In the genomic region with DNA sequence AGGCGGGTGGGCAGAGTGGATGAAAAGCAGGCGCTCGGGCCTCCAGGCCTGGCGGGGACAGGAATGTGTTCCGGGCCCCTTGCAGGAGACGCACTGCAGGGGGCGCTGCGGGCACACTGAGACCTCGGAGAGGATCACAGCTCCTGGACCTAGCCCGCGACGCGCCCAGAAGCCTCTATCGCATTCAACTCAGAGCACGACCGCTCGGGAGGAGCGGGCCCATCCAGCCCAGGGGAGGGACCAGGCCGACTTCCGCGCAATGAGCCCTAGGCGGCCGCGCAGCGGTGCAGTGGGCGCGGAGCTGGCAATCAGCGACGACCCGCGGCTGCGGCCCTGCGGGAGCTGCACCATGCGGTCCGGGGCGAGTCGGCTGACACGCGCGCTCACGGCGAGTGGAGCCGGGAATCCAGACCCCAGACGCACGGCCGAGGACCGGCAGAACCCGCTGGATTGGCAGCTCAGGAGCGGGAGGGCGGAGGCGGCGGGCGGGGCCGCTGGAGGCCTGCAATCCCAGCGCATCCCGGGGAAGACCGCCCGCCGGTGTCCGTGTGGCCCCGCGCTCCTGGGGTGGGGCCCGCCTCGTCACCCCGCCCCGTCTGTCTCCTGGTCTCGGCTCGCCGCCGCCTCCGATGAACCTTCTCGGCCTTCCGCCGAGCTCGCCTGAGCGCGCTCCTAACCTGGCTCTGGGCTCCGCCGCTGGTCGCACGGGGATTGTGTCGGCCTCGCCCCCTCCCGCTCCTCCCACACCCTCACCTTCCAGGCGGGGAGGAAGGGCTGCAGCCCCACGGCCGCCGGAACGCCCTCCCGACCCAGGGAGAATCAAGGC, we compare ENCODE assay signal across 8 cellular contexts. TPM values are rescaled to one million over a fixed set of nuclear protein-coding genes. Genes with fewer than 3 reads are reported as not detected.
DNase-seq lines count a peak whose midpoint lies in the region; ATAC-seq, FAIRE-seq and TF ChIP-seq lines count a peak whose summit lies in the region.

No MANE protein-coding gene starts in this region.

- H3K27me3 Mint-ChIP-seq in GM23338 (ENCODE audit: insufficient read depth, low read depth, poor library complexity), result peaks cover 42% of the 10 kb centered on the region
- peaks cover 15% of the 10 kb centered on the region for H3K27me3 Mint-ChIP-seq in activated T-helper 1 cell treated with anti-CD3 and anti-CD28 coated beads, Interleukin-12 subunit alpha, Interleukin-12 subunit beta, Interleukin-2, Interleukin-4 antibody, amounts not matched to agents 30 ng/mL and 10 ng/mL and 1 ng/mL, durations not matched to agents 14 hours and 24 hours and 36 hours (ENCODE audit: insufficient read depth)
- peaks cover 0 to 4% (median 0%) of the 10 kb centered on the region in 5 donors for H3K27me3 Mint-ChIP-seq in naive thymus-derived CD8-positive, alpha-beta T cell
- H3K27me3 Mint-ChIP-seq in stimulated activated naive B cell treated with anti-CD40 and anti-IgM and Interleukin-4, amounts not matched to agents 10 μg/mL and 1 μg/mL and 100 μg/mL, for 72 hours, result peaks cover 14 to 33% of the 10 kb centered on the region in 2 donors

- no peak overlapping the region for H3K27ac ChIP-seq in GM23338 (ENCODE audit: low read depth)

- peak; percentile 91 for ATAC-seq in GM23338
- ATAC-seq in naive thymus-derived CD8-positive, alpha-beta T cell, result peak; percentile 85 to 88
- ATAC-seq in stimulated activated naive B cell treated with anti-CD40 and anti-IgM and Interleukin-4, amounts not matched to agents 10 μg/mL and 1 μg/mL and 100 μg/mL, for 72 hours (replicated peaks), result peak; percentile 91 to 93

- no peak overlapping the region for H3K27ac Mint-ChIP-seq in GM23338
- peak overlapping the region; percentile 92 for H3K27ac Mint-ChIP-seq in activated T-helper 1 cell treated with anti-CD3 and anti-CD28 coated beads, Interleukin-12 subunit alpha, Interleukin-12 subunit beta, Interleukin-2, Interleukin-4 antibody, amounts not matched to agents 30 ng/mL and 10 ng/mL and 1 ng/mL, durations not matched to agents 14 hours and 24 hours and 36 hours
- H3K27ac Mint-ChIP-seq in naive thymus-derived CD8-positive, alpha-beta T cell, result peak overlapping the region; percentile 89 to 96 (median 93)
- peak overlapping the region; percentile 90 for H3K27ac Mint-ChIP-seq in stimulated activated naive B cell treated with anti-CD40 and anti-IgM and Interleukin-4, amounts not matched to agents 10 μg/mL and 1 μg/mL and 100 μg/mL, for 72 hours

- H3K36me3 ChIP-seq in GM23338 (ENCODE audit: insufficient read depth), result no peaks in the 10 kb centered on the region; the same call in 1 of the 2 replicates

- FAIRE-seq in RCC 7860 (lab: Jason Lieb, UNC), result peak; percentile 58

- no peaks in the 10 kb centered on the region for H3K9me3 Mint-ChIP-seq in GM23338
- no peaks in the 10 kb centered on the region for H3K9me3 Mint-ChIP-seq in activated T-helper 1 cell treated with anti-CD3 and anti-CD28 coated beads, Interleukin-12 subunit alpha, Interleukin-12 subunit beta, Interleukin-2, Interleukin-4 antibody, amounts not matched to agents 30 ng/mL and 10 ng/mL and 1 ng/mL, durations not matched to agents 14 hours and 24 hours and 36 hours
- H3K9me3 Mint-ChIP-seq in naive thymus-derived CD8-positive, alpha-beta T cell, result no peaks in the 10 kb centered on the region
- no peaks in the 10 kb centered on the region for H3K9me3 Mint-ChIP-seq in stimulated activated naive B cell treated with anti-CD40 and anti-IgM and Interleukin-4, amounts not matched to agents 10 μg/mL and 1 μg/mL and 100 μg/mL, for 72 hours

- peaks cover 18% of the 10 kb centered on the region for H3K4me1 ChIP-seq in GM23338 (ENCODE audit: insufficient read depth)

- intact Hi-C loops in activated T-helper 1 cell treated with anti-CD3 and anti-CD28 coated beads, Interleukin-12 subunit alpha, Interleukin-12 subunit beta, Interleukin-2, Interleukin-4 antibody, amounts not matched to agents 30 ng/mL and 10 ng/mL and 1 ng/mL, durations not matched to agents 14 hours and 24 hours and 36 hours (cut with micrococcal nuclease), result loop anchor here (1.0 to 5.0 kb wide), 7 partner anchors 11 to 357 kb away; partner anchors contain the start of genes BMPR1A and WAPL

- peak overlapping the region; percentile 74 for H3K4me3 ChIP-seq in GM23338
- H3K4me3 ChIP-seq in fibroblast of mammary gland (ENCODE audit: control insufficient read depth, low read depth, low read length), result peak overlapping the region; percentile 57

- peak overlapping the region; percentile 97 for H3K4me2 ChIP-seq in GM23338

- POLR2A ChIA-PET in naive thymus-derived CD8-positive, alpha-beta T cell (lab: Charles Lee), result interaction anchor here (0.6 to 4.4 kb wide), 20 partner anchors 11 to 312 kb away, joined by 3 to 110 read pairs (median 4); partner anchors contain the start of gene WAPL

- peak overlapping the region; percentile 99 for H2AFZ ChIP-seq in GM23338

- TF ChIP-seq CTCF in GM23338 (conservative IDR thresholded peaks at IDR 0.05; ENCODE audit: low read depth in 2 of 2), result peak; percentile 75 to 95
- TF ChIP-seq CTCF in fibroblast of mammary gland (conservative IDR thresholded peaks at IDR 0.05; ENCODE audit: control insufficient read depth, insufficient read depth, low read depth, low read length), result peak; percentile 71

- no peaks in the 10 kb centered on the region for H3K79me2 ChIP-seq in GM23338 (replicated peaks; ENCODE audit: insufficient read depth)

- peaks cover 53% of the 10 kb centered on the region for H3K27me3 ChIP-seq in GM23338 (ENCODE audit: insufficient read depth)

- peaks cover 6% of the 10 kb centered on the region; the same call in 1 of the 2 replicates for H3F3A ChIP-seq in GM23338 (replicated peaks; ENCODE audit: low read depth)

- peak overlapping the region; percentile 72 for H3K4me3 Mint-ChIP-seq in GM23338
- peak overlapping the region; percentile 85 for H3K4me3 Mint-ChIP-seq in activated T-helper 1 cell treated with anti-CD3 and anti-CD28 coated beads, Interleukin-12 subunit alpha, Interleukin-12 subunit beta, Interleukin-2, Interleukin-4 antibody, amounts not matched to agents 30 ng/mL and 10 ng/mL and 1 ng/mL, durations not matched to agents 14 hours and 24 hours and 36 hours
- H3K4me3 Mint-ChIP-seq in naive thymus-derived CD8-positive, alpha-beta T cell, result peak overlapping the region; percentile 84 to 94 (median 90)
- H3K4me3 Mint-ChIP-seq in stimulated activated naive B cell treated with anti-CD40 and anti-IgM and Interleukin-4, amounts not matched to agents 10 μg/mL and 1 μg/mL and 100 μg/mL, for 72 hours, result peak overlapping the region; percentile 88 to 92

- H3K4me1 Mint-ChIP-seq in GM23338, result peaks cover 19% of the 10 kb centered on the region
- H3K4me1 Mint-ChIP-seq in activated T-helper 1 cell treated with anti-CD3 and anti-CD28 coated beads, Interleukin-12 subunit alpha, Interleukin-12 subunit beta, Interleukin-2, Interleukin-4 antibody, amounts not matched to agents 30 ng/mL and 10 ng/mL and 1 ng/mL, durations not matched to agents 14 hours and 24 hours and 36 hours (ENCODE audit: low read depth), result peaks cover 22% of the 10 kb centered on the region
- H3K4me1 Mint-ChIP-seq in naive thymus-derived CD8-positive, alpha-beta T cell, result peaks cover 10 to 25% (median 21%) of the 10 kb centered on the region in 4 donors
- peaks cover 15 to 25% of the 10 kb centered on the region in 2 donors for H3K4me1 Mint-ChIP-seq in stimulated activated naive B cell treated with anti-CD40 and anti-IgM and Interleukin-4, amounts not matched to agents 10 μg/mL and 1 μg/mL and 100 μg/mL, for 72 hours

- no peaks in the 10 kb centered on the region; the same call in 2 of the 3 replicates for H3K36me3 Mint-ChIP-seq in GM23338 (ENCODE audit: low read depth)
- H3K36me3 Mint-ChIP-seq in activated T-helper 1 cell treated with anti-CD3 and anti-CD28 coated beads, Interleukin-12 subunit alpha, Interleukin-12 subunit beta, Interleukin-2, Interleukin-4 antibody, amounts not matched to agents 30 ng/mL and 10 ng/mL and 1 ng/mL, durations not matched to agents 14 hours and 24 hours and 36 hours (ENCODE audit: low read depth), result no peaks in the 10 kb centered on the region
- no peaks in the 10 kb centered on the region for H3K36me3 Mint-ChIP-seq in naive thymus-derived CD8-positive, alpha-beta T cell
- no peaks in the 10 kb centered on the region for H3K36me3 Mint-ChIP-seq in stimulated activated naive B cell treated with anti-CD40 and anti-IgM and Interleukin-4, amounts not matched to agents 10 μg/mL and 1 μg/mL and 100 μg/mL, for 72 hours

- peak; percentile 98 for DNase-seq in ELF-1 (ENCODE audit: low read depth, low spot score)
- DNase-seq in GM23338 (ENCODE audit: low spot score), result peak; percentile 99
- peak; percentile 96 for DNase-seq in Kasumi-1 (lab: John Stamatoyannopoulos, UW)
- peak; percentile 89 for DNase-seq in RCC 7860 (ENCODE audit: low spot score)
- DNase-seq in activated T-helper 1 cell treated with anti-CD3 and anti-CD28 coated beads, Interleukin-12 subunit alpha, Interleukin-12 subunit beta, Interleukin-2, Interleukin-4 antibody, amounts not matched to agents 30 ng/mL and 10 ng/mL and 1 ng/mL, durations not matched to agents 14 hours and 24 hours and 36 hours (ENCODE audit: low spot score), result peak; percentile 88
- peak; percentile 92 for DNase-seq in fibroblast of mammary gland (ENCODE audit: low read depth)
- DNase-seq in naive thymus-derived CD8-positive, alpha-beta T cell, result peak; percentile 85 to 97 (median 92)
- peak; percentile 90 for DNase-seq in stimulated activated naive B cell treated with anti-CD40 and anti-IgM and Interleukin-4, amounts not matched to agents 10 μg/mL and 1 μg/mL and 100 μg/mL, for 72 hours

- H4K20me1 ChIP-seq in GM23338 (replicated peaks; ENCODE audit: insufficient read depth), result no peaks in the 10 kb centered on the region

- H3K9me2 ChIP-seq in GM23338 (ENCODE audit: insufficient read depth), result no peaks in the 10 kb centered on the region

TF ChIP-seq in GM23338, 12 proteins besides CTCF, POLR2A, EP300 and RAD21 (continues in another document):
- TF ChIP-seq STAT1 (IDR thresholded peaks at IDR 0.05; ENCODE audit: unreplicated experiment) (no peak), ZNF331 (CRISPR knock-in tag; IDR thresholded peaks at IDR 0.05; ENCODE audit: low read depth) (no peak), ETS1 (IDR thresholded peaks at IDR 0.05) (no peak)

RNA-seq across cellular contexts. Expression of gene GRID1, which starts 33.5 kb away (rescaled TPM):
- 0.14 and 0.82 TPM in 2 replicates for total RNA-seq in GM23338 (2014; rRNA removed; shearing (Covaris generic))
- 0.09 and 0.15 TPM in 2 replicates for polyA plus RNA-seq in GM23338 (2016; fragmentation: Nextera tagmentation; extraction: Ambion mirVana)
- not detected in 2 replicates for total RNA-seq in activated T-helper 1 cell treated with anti-CD3 and anti-CD28 coated beads, Interleukin-12 subunit alpha, Interleukin-12 subunit beta, Interleukin-2, Interleukin-4 antibody, amounts not matched to agents 30 ng/mL and 10 ng/mL and 1 ng/mL, durations not matched to agents 14 hours and 24 hours and 36 hours
- total RNA-seq in naive thymus-derived CD8-positive, alpha-beta T cell, result not detected
- polyA plus RNA-seq in naive thymus-derived CD8-positive, alpha-beta T cell, result not detected
